ENCODE assay signal across 1 cellular context in the genomic region with DNA sequence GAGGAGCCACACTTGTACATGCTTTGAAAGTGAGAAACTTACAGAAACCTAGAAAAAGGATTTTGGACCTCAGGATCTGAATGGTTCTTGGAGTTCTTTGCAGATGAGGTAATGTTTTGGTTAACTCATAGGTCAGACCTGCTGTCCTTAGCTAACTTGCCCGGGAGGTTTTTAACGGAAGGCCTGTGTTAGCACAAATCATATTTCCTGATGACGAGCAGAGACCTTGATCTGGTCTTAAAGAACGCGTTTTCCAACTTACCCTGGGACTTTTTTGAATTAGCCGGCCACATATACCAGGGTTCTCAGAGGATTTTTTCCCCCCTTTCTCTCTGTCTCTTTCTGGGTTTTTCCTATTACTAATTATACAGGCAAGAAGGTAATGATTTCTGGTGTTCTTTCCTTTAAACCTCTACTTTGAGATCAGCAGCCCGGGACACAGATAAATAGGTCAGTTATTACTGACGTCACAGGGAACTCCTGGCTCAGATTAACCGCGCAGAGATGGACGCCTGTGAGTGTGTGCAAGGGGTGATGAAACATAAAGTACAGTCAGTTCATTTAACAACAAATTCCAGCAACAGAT.
TF ChIP-seq lines count a peak whose summit lies in the region.

No MANE protein-coding gene starts in this region.

TF ChIP-seq in HepG2, 621 proteins besides CTCF, POLR2A, EP300 and RAD21 (continued from another document and continues in another):
- TF ChIP-seq, protein P1, sequence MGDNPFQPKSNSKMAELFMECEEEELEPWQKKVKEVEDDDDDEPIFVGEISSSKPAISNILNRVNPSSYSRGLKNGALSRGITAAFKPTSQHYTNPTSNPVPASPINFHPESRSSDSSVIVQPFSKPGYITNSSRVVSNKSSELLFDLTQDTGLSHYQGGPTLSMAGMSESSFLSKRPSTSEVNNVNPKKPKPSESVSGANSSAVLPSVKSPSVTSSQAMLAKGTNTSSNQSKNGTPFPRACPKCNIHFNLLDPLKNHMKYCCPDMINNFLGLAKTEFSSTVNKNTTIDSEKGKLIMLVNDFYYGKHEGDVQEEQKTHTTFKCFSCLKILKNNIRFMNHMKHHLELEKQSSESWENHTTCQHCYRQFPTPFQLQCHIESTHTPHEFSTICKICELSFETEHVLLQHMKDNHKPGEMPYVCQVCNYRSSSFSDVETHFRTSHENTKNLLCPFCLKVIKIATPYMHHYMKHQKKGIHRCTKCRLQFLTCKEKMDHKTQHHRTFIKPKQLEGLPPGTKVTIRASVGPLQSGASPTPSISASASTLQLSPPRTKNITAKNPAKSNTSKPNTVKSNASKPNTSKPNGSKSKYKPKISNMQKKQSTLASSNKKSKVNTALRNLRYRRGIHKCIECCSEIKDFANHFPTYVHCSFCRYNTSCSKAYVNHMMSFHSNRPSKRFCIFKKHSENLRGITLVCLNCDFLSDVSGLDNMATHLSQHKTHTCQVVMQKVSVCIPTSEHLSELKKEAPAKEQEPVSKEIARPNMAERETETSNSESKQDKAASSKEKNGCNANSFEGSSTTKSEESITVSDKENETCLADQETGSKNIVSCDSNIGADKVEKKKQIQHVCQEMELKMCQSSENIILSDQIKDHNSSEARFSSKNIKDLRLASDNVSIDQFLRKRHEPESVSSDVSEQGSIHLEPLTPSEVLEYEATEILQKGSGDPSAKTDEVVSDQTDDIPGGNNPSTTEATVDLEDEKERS (CRISPR knock-in tag; IDR thresholded peaks at IDR 0.05): no peak
- TF ChIP-seq HCFC1 (IDR thresholded peaks at IDR 0.05; ENCODE audit: low read depth, low read length) (no peak), ZNF260 (CRISPR knock-in tag; IDR thresholded peaks at IDR 0.05; ENCODE audit: borderline replicate concordance, low read depth) (no peak), HNRNPL (IDR thresholded peaks at IDR 0.05; ENCODE audit: low read depth, low read length) (no peak), DNMT1 (CRISPR knock-in tag; IDR thresholded peaks at IDR 0.05) (no peak), MED1 (CRISPR knock-in tag; IDR thresholded peaks at IDR 0.05) (peak; percentile 97), PCBP1 (IDR thresholded peaks at IDR 0.05; ENCODE audit: borderline replicate concordance, low read depth, low read length) (no peak), ZNF768 (CRISPR knock-in tag; IDR thresholded peaks at IDR 0.05) (no peak), GFI1 (CRISPR knock-in tag; IDR thresholded peaks at IDR 0.05; ENCODE audit: borderline replicate concordance) (no peak), TBP (CRISPR knock-in tag; IDR thresholded peaks at IDR 0.05) (no peak), NR2F1 (CRISPR knock-in tag; IDR thresholded peaks at IDR 0.05) (peak; percentile 31 to 56; a peak in 3 of 4 replicates), NPAS2 (CRISPR knock-in tag; IDR thresholded peaks at IDR 0.05; ENCODE audit: borderline replicate concordance) (no peak), ZNF230 (CRISPR knock-in tag; IDR thresholded peaks at IDR 0.05) (no peak), DNMT3B (CRISPR knock-in tag; conservative IDR thresholded peaks at IDR 0.05) (no peak), ZNF432 (CRISPR knock-in tag; IDR thresholded peaks at IDR 0.05; ENCODE audit: borderline replicate concordance) (no peak), RBM39 (IDR thresholded peaks at IDR 0.05; ENCODE audit: low read depth, low read length, poor library complexity, severe bottlenecking) (no peak), SP2 (CRISPR knock-in tag; IDR thresholded peaks at IDR 0.05) (no peak), TARDBP (CRISPR knock-in tag; IDR thresholded peaks at IDR 0.05) (no peak), HNF4A (CRISPR knock-in tag; IDR thresholded peaks at IDR 0.05) (peak; percentile 29; the same call in 1 of the 2 replicates), YY1 (IDR thresholded peaks at IDR 0.05; ENCODE audit: insufficient read depth, insufficient replicate concordance, low read depth, low read length) (no peak), ZC3H13 (CRISPR knock-in tag; IDR thresholded peaks at IDR 0.05) (no peak), ZNF777 (CRISPR knock-in tag; IDR thresholded peaks at IDR 0.05) (no peak), JUND (CRISPR knock-in tag; IDR thresholded peaks at IDR 0.05) (no peak), ARNTL (CRISPR knock-in tag; IDR thresholded peaks at IDR 0.05) (no peak), MTA3 (CRISPR knock-in tag; IDR thresholded peaks at IDR 0.05) (no peak), ZFP90 (CRISPR knock-in tag; IDR thresholded peaks at IDR 0.05; ENCODE audit: borderline replicate concordance) (no peak), POLR2AphosphoS2 (IDR thresholded peaks at IDR 0.05; ENCODE audit: low read depth, low read length) (no peak), HNRNPH1 (optimal IDR thresholded peaks at IDR 0.05; ENCODE audit: low read depth, low read length) (no peak), PHF8 (CRISPR knock-in tag; IDR thresholded peaks at IDR 0.05) (no peak), U2AF2 (IDR thresholded peaks at IDR 0.05; ENCODE audit: low read depth, low read length) (no peak), ZNF367 (CRISPR knock-in tag; IDR thresholded peaks at IDR 0.05; ENCODE audit: borderline replicate concordance) (no peak), ZNF441 (CRISPR knock-in tag; IDR thresholded peaks at IDR 0.05; ENCODE audit: borderline replicate concordance) (no peak), ZNF225 (CRISPR knock-in tag; IDR thresholded peaks at IDR 0.05) (no peak)
- TF ChIP-seq, protein P2, sequence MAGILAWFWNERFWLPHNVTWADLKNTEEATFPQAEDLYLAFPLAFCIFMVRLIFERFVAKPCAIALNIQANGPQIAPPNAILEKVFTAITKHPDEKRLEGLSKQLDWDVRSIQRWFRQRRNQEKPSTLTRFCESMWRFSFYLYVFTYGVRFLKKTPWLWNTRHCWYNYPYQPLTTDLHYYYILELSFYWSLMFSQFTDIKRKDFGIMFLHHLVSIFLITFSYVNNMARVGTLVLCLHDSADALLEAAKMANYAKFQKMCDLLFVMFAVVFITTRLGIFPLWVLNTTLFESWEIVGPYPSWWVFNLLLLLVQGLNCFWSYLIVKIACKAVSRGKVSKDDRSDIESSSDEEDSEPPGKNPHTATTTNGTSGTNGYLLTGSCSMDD (CRISPR knock-in tag; IDR thresholded peaks at IDR 0.05): no peak
- TF ChIP-seq, protein P3, sequence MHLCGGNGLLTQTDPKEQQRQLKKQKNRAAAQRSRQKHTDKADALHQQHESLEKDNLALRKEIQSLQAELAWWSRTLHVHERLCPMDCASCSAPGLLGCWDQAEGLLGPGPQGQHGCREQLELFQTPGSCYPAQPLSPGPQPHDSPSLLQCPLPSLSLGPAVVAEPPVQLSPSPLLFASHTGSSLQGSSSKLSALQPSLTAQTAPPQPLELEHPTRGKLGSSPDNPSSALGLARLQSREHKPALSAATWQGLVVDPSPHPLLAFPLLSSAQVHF (CRISPR knock-in tag; IDR thresholded peaks at IDR 0.05): no peak
- TF ChIP-seq, protein P4, sequence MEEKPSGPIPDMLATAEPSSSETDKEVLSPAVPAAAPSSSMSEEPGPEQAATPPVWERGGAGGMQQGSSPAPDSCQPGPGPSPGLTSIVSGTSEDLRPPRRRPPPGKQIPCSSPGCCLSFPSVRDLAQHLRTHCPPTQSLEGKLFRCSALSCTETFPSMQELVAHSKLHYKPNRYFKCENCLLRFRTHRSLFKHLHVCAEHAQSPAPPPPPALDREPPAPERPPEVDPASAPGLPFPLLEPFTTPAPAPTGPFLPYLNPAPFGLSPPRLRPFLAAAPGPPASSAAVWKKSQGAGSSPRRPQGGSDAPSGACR (CRISPR knock-in tag; IDR thresholded peaks at IDR 0.05): peak; percentile 61; the same call in 1 of the 2 replicates
- TF ChIP-seq, protein P5, sequence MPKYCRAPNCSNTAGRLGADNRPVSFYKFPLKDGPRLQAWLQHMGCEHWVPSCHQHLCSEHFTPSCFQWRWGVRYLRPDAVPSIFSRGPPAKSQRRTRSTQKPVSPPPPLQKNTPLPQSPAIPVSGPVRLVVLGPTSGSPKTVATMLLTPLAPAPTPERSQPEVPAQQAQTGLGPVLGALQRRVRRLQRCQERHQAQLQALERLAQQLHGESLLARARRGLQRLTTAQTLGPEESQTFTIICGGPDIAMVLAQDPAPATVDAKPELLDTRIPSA (CRISPR knock-in tag; IDR thresholded peaks at IDR 0.05; ENCODE audit: borderline replicate concordance): no peak
- TF ChIP-seq, protein P6, sequence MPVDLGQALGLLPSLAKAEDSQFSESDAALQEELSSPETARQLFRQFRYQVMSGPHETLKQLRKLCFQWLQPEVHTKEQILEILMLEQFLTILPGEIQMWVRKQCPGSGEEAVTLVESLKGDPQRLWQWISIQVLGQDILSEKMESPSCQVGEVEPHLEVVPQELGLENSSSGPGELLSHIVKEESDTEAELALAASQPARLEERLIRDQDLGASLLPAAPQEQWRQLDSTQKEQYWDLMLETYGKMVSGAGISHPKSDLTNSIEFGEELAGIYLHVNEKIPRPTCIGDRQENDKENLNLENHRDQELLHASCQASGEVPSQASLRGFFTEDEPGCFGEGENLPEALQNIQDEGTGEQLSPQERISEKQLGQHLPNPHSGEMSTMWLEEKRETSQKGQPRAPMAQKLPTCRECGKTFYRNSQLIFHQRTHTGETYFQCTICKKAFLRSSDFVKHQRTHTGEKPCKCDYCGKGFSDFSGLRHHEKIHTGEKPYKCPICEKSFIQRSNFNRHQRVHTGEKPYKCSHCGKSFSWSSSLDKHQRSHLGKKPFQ (CRISPR knock-in tag; IDR thresholded peaks at IDR 0.05; ENCODE audit: insufficient replicate concordance): peak; percentile 54
- TF ChIP-seq, protein P7, sequence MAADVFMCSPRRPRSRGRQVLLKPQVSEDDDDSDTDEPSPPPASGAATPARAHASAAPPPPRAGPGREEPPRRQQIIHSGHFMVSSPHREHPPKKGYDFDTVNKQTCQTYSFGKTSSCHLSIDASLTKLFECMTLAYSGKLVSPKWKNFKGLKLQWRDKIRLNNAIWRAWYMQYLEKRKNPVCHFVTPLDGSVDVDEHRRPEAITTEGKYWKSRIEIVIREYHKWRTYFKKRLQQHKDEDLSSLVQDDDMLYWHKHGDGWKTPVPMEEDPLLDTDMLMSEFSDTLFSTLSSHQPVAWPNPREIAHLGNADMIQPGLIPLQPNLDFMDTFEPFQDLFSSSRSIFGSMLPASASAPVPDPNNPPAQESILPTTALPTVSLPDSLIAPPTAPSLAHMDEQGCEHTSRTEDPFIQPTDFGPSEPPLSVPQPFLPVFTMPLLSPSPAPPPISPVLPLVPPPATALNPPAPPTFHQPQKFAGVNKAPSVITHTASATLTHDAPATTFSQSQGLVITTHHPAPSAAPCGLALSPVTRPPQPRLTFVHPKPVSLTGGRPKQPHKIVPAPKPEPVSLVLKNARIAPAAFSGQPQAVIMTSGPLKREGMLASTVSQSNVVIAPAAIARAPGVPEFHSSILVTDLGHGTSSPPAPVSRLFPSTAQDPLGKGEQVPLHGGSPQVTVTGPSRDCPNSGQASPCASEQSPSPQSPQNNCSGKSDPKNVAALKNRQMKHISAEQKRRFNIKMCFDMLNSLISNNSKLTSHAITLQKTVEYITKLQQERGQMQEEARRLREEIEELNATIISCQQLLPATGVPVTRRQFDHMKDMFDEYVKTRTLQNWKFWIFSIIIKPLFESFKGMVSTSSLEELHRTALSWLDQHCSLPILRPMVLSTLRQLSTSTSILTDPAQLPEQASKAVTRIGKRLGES (CRISPR knock-in tag; IDR thresholded peaks at IDR 0.05; ENCODE audit: borderline replicate concordance): no peak
- TF ChIP-seq, protein P8, sequence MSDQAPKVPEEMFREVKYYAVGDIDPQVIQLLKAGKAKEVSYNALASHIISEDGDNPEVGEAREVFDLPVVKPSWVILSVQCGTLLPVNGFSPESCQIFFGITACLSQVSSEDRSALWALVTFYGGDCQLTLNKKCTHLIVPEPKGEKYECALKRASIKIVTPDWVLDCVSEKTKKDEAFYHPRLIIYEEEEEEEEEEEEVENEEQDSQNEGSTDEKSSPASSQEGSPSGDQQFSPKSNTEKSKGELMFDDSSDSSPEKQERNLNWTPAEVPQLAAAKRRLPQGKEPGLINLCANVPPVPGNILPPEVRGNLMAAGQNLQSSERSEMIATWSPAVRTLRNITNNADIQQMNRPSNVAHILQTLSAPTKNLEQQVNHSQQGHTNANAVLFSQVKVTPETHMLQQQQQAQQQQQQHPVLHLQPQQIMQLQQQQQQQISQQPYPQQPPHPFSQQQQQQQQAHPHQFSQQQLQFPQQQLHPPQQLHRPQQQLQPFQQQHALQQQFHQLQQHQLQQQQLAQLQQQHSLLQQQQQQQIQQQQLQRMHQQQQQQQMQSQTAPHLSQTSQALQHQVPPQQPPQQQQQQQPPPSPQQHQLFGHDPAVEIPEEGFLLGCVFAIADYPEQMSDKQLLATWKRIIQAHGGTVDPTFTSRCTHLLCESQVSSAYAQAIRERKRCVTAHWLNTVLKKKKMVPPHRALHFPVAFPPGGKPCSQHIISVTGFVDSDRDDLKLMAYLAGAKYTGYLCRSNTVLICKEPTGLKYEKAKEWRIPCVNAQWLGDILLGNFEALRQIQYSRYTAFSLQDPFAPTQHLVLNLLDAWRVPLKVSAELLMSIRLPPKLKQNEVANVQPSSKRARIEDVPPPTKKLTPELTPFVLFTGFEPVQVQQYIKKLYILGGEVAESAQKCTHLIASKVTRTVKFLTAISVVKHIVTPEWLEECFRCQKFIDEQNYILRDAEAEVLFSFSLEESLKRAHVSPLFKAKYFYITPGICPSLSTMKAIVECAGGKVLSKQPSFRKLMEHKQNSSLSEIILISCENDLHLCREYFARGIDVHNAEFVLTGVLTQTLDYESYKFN (CRISPR knock-in tag; conservative IDR thresholded peaks at IDR 0.05): peak; percentile 77
- TF ChIP-seq, protein P9, sequence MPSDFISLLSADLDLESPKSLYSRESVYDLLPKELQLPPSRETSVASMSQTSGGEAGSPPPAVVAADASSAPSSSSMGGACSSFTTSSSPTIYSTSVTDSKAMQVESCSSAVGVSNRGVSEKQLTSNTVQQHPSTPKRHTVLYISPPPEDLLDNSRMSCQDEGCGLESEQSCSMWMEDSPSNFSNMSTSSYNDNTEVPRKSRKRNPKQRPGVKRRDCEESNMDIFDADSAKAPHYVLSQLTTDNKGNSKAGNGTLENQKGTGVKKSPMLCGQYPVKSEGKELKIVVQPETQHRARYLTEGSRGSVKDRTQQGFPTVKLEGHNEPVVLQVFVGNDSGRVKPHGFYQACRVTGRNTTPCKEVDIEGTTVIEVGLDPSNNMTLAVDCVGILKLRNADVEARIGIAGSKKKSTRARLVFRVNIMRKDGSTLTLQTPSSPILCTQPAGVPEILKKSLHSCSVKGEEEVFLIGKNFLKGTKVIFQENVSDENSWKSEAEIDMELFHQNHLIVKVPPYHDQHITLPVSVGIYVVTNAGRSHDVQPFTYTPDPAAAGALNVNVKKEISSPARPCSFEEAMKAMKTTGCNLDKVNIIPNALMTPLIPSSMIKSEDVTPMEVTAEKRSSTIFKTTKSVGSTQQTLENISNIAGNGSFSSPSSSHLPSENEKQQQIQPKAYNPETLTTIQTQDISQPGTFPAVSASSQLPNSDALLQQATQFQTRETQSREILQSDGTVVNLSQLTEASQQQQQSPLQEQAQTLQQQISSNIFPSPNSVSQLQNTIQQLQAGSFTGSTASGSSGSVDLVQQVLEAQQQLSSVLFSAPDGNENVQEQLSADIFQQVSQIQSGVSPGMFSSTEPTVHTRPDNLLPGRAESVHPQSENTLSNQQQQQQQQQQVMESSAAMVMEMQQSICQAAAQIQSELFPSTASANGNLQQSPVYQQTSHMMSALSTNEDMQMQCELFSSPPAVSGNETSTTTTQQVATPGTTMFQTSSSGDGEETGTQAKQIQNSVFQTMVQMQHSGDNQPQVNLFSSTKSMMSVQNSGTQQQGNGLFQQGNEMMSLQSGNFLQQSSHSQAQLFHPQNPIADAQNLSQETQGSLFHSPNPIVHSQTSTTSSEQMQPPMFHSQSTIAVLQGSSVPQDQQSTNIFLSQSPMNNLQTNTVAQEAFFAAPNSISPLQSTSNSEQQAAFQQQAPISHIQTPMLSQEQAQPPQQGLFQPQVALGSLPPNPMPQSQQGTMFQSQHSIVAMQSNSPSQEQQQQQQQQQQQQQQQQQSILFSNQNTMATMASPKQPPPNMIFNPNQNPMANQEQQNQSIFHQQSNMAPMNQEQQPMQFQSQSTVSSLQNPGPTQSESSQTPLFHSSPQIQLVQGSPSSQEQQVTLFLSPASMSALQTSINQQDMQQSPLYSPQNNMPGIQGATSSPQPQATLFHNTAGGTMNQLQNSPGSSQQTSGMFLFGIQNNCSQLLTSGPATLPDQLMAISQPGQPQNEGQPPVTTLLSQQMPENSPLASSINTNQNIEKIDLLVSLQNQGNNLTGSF (CRISPR knock-in tag; IDR thresholded peaks at IDR 0.05): no peak
